Comparison of ENCODE assay signal across 8 cellular contexts in the genomic region with DNA sequence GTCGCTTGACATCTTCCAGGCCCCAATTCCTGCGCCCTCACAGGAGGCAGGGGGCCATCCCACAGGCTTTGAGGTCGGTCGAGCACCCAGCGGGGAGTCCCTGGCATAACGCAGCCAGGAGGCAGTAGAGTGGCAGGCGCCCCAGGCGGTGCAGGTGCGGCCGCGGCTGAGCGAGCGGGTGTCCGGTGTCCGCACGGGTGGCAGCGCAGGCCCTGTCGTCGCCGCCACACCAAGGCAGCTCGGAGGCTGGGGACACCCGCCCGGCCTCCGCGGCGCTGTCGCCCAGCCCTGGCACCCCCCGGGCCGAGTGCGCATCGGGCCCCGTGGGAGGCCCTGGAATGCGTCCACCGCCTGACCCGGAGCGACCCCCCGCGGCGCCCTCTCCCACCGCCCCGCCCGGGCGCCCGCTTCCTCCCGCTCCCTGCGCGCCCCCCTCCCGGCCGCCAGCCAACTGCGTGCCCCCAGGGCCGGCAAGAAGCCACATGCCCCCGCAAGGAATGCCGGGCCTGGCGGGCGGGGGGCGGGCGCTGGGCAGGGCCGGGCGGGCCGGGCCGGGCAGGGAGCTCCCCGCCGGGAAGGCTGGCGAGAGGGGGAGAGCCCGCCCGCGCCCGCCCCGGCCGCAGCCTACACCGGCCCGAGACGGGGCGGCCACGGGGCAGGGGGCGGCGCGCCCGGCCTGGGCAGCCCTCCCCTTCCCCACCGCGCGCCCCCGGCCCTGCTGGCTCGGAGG. TPM values are rescaled to one million over a fixed set of nuclear protein-coding genes. Genes with fewer than 3 reads are reported as not detected.
DNase-seq lines count a peak whose midpoint lies in the region; ATAC-seq lines count a peak whose summit lies in the region.

No MANE protein-coding gene starts in this region.

- no peak overlapping the region for H3K27ac Mint-ChIP-seq in central memory CD8-positive, alpha-beta T cell (ENCODE audit: low read depth)
- H3K27ac Mint-ChIP-seq in stimulated activated naive CD8-positive, alpha-beta T cell treated with anti-CD3 and anti-CD28 coated beads, Interleukin-15, amount 100 ng/mL, for 72 hours = peak overlapping the region; percentile 60 to 70

- peaks cover 14% of the 10 kb centered on the region for H3K4me1 ChIP-seq in ACC112 (ENCODE audit: control insufficient read depth, insufficient read depth, low read length, unreplicated experiment)

- no peaks in the 10 kb centered on the region for H3K27me3 ChIP-seq in ACC112 (ENCODE audit: insufficient read depth, low read length)

- DNase-seq in G401 (ENCODE audit: low spot score) (peak; percentile 33), NCI-H460 (ENCODE audit: extremely low read depth, low read depth) (peak; percentile 12), kidney tubule cell (ENCODE audit: low spot score) (peak; percentile 75), NCI-H524 treated with DMSO at 0.1 percent for 48 hours (lab: John Stamatoyannopoulos, UW) (no peak)
- DNase-seq in central memory CD8-positive, alpha-beta T cell (ENCODE audit: low spot score in 2 of 2) = no peak
- peak; percentile 16 to 22 for DNase-seq in stimulated activated naive CD8-positive, alpha-beta T cell treated with anti-CD3 and anti-CD28 coated beads, Interleukin-15, amount 100 ng/mL, for 72 hours

- H3K36me3 Mint-ChIP-seq in central memory CD8-positive, alpha-beta T cell (ENCODE audit: insufficient read depth) = peaks cover 1% of the 10 kb centered on the region

- H3K27ac ChIP-seq in ACC112 (ENCODE audit: low read depth, low read length) = no peak overlapping the region

- no peaks in the 10 kb centered on the region; the same call in 1 of the 2 replicates for H3K36me3 ChIP-seq in ACC112 (ENCODE audit: insufficient read depth, low read length)

- no peaks in the 10 kb centered on the region for H3K27me3 Mint-ChIP-seq in central memory CD8-positive, alpha-beta T cell
- H3K27me3 Mint-ChIP-seq in stimulated activated naive CD8-positive, alpha-beta T cell treated with anti-CD3 and anti-CD28 coated beads, Interleukin-15, amount 100 ng/mL, for 72 hours = peaks cover 17% of the 10 kb centered on the region

- H3K4me1 Mint-ChIP-seq in central memory CD8-positive, alpha-beta T cell = peaks cover 29% of the 10 kb centered on the region
- H3K4me1 Mint-ChIP-seq in stimulated activated naive CD8-positive, alpha-beta T cell treated with anti-CD3 and anti-CD28 coated beads, Interleukin-15, amount 100 ng/mL, for 72 hours = peaks cover 15% of the 10 kb centered on the region

- H2AFZ ChIP-seq in ACC112 (ENCODE audit: low read length, unreplicated experiment) = peak overlapping the region; percentile 85

- no peaks in the 10 kb centered on the region for H3K79me2 ChIP-seq in ACC112 (ENCODE audit: control insufficient read depth, insufficient read depth, low read length, unreplicated experiment)

- peak; percentile 44 for ATAC-seq in central memory CD8-positive, alpha-beta T cell (replicated peaks; ENCODE audit: extremely low read depth, poor library complexity, severe bottlenecking)
- peak; percentile 74 for ATAC-seq in stimulated activated naive CD8-positive, alpha-beta T cell treated with anti-CD3 and anti-CD28 coated beads, Interleukin-15, amount 100 ng/mL, for 72 hours
- no peak for ATAC-seq in GM19397 (IDR thresholded peaks at IDR 0.05; ENCODE audit: unreplicated experiment)

- in situ Hi-C loops in G401 (cut with HindIII; ENCODE audit: low sequenced_read_pairs) = no loop called here

- peak overlapping the region; percentile 75 for H3K4me3 Mint-ChIP-seq in central memory CD8-positive, alpha-beta T cell
- peak overlapping the region; percentile 78 to 80 for H3K4me3 Mint-ChIP-seq in stimulated activated naive CD8-positive, alpha-beta T cell treated with anti-CD3 and anti-CD28 coated beads, Interleukin-15, amount 100 ng/mL, for 72 hours

- peak overlapping the region; percentile 77 for H3K4me3 ChIP-seq in ACC112 (ENCODE audit: low read depth, low read length)

- no peaks in the 10 kb centered on the region for H3K9me3 Mint-ChIP-seq in central memory CD8-positive, alpha-beta T cell
- no peaks in the 10 kb centered on the region for H3K9me3 Mint-ChIP-seq in stimulated activated naive CD8-positive, alpha-beta T cell treated with anti-CD3 and anti-CD28 coated beads, Interleukin-15, amount 100 ng/mL, for 72 hours

RNA-seq across cellular contexts. Expression of a gene that starts 33.9 kb away (rescaled TPM):
- 5.1 and 7.2 TPM in 2 replicates for total RNA-seq in G401 (2014; rRNA removed; shearing (Covaris generic))
- total RNA-seq in NCI-H460 (2014; rRNA removed; shearing (Covaris generic)) = 1.0 and 1.5 TPM in 2 replicates
- polyA plus RNA-seq in NCI-H460 (2014; cell fraction: nucleus; rRNA removed) = 0.60 and 1.5 TPM in 2 replicates

Comparison
In these comparisons a context has a peak if more than half of its experiments do, and no peak if none do; other contexts are left out.
1. DNase-seq: peak in G401 (single experiment), NCI-H460 (single experiment), kidney tubule cell (single experiment) and stimulated activated naive CD8-positive, alpha-beta T cell treated with anti-CD3 and anti-CD28 coated beads, Interleukin-15, amount 100 ng/mL, for 72 hours (2 of 2); none in central memory CD8-positive, alpha-beta T cell (0 of 2) and NCI-H524 treated with DMSO at 0.1 percent for 48 hours (single experiment).